ENCODE assay signal across 17 cellular contexts in the genomic region with DNA sequence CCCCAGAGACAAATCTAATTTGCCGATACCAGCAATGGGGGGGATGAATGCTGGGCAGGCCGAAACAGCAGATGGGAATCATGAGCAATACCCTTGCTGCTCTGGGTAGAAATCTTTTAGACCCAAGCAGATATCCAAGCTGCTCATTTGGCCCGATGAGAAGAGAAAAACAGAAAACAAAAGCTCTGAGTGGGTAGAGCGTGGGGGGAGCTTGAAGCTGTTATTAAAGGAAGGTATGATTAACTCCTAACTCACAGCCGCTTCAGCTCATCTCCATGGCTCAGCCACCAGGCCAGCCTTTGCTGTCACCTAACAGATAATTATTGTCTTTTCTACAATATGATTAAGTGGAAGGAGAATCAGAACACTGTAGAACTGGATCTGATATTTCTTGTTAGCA. TPM values are rescaled to one million over a fixed set of nuclear protein-coding genes. Genes with fewer than 3 reads are reported as not detected.
DNase-seq lines count a peak whose midpoint lies in the region; ATAC-seq and TF ChIP-seq lines count a peak whose summit lies in the region.
"Had no signal": no experiment of that assay in that cellular context is flagged by ENCODE, and none has a peak within 500 bp of the region (broad histone marks: within the 10 kb centered on the region; RNA-seq: fewer than 3 reads in every experiment).

No MANE protein-coding gene starts in this region.

- no peaks in the 10 kb centered on the region for H3K27me3 Mint-ChIP-seq in activated CD8-positive, alpha-beta T cell treated with anti-CD3 and anti-CD28 coated beads, Interleukin-2, amount 10 ng/mL, durations not matched to agents 7 days and 5 days (ENCODE audit: low read depth)
- H3K27me3 Mint-ChIP-seq: CD4-positive, alpha-beta T cell; IgD-negative memory B cell had no signal

- no peak overlapping the region for H3K4me3 Mint-ChIP-seq in activated CD8-positive, alpha-beta T cell treated with anti-CD3 and anti-CD28 coated beads, Interleukin-2, amount 10 ng/mL, durations not matched to agents 7 days and 5 days
- H3K4me3 Mint-ChIP-seq: CD4-positive, alpha-beta T cell; H9 had no signal

- H3K4me3 ChIP-seq in fibroblast of mammary gland (ENCODE audit: control insufficient read depth, low read depth, low read length), result no peak overlapping the region

- peak overlapping the region; percentile 40 for H3K27ac ChIP-seq in temporal lobe (ENCODE audit: low read depth, low read length)
- H3K27ac ChIP-seq: C4-2B had no signal

- POLR2A ChIA-PET in activated CD8-positive, alpha-beta T cell treated with anti-CD3 and anti-CD28 coated beads, Interleukin-2, amount 10 ng/mL, durations not matched to agents 7 days and 5 days (lab: Charles Lee), result no interaction called here

- DNase-seq in EL (peak; percentile 40), NCI-H2227 (lab: John Stamatoyannopoulos, UW; ENCODE audit: unreplicated experiment) (peak; percentile 21), fibroblast of mammary gland (ENCODE audit: low read depth) (peak; percentile 2), DMS153 (lab: John Stamatoyannopoulos, UW) (no peak), superior temporal gyrus (ENCODE audit: extremely low spot score) (no peak)
- no peak for DNase-seq in activated CD8-positive, alpha-beta T cell treated with anti-CD3 and anti-CD28 coated beads, Interleukin-2, amount 10 ng/mL, durations not matched to agents 7 days and 5 days
- DNase-seq: ACHN; Caco-2; CD4-positive, alpha-beta T cell; DMS79 treated with DMSO at 0.1 percent for 48 hours; GDM1; H9; KBM-7 had no signal

- TF ChIP-seq CTCF in fibroblast of mammary gland (conservative IDR thresholded peaks at IDR 0.05; ENCODE audit: control insufficient read depth, insufficient read depth, low read depth, low read length), result no peak

- H3K4me1 Mint-ChIP-seq in activated CD8-positive, alpha-beta T cell treated with anti-CD3 and anti-CD28 coated beads, Interleukin-2, amount 10 ng/mL, durations not matched to agents 7 days and 5 days (ENCODE audit: low read depth), result no peaks in the 10 kb centered on the region
- H3K4me1 Mint-ChIP-seq: H9, IgD-negative memory B cell had no signal

- no peak for ATAC-seq in activated CD8-positive, alpha-beta T cell treated with anti-CD3 and anti-CD28 coated beads, Interleukin-2, amount 10 ng/mL, durations not matched to agents 7 days and 5 days
- ATAC-seq: HepG2 had no signal

- no peaks in the 10 kb centered on the region for H3K9me3 Mint-ChIP-seq in activated CD8-positive, alpha-beta T cell treated with anti-CD3 and anti-CD28 coated beads, Interleukin-2, amount 10 ng/mL, durations not matched to agents 7 days and 5 days (ENCODE audit: insufficient read depth)
- H3K9me3 Mint-ChIP-seq: CD4-positive, alpha-beta T cell; H9; IgD-negative memory B cell had no signal

- no peak overlapping the region for H3K27ac Mint-ChIP-seq in activated CD8-positive, alpha-beta T cell treated with anti-CD3 and anti-CD28 coated beads, Interleukin-2, amount 10 ng/mL, durations not matched to agents 7 days and 5 days
- H3K27ac Mint-ChIP-seq: CD4-positive, alpha-beta T cell had no signal

- CTCF ChIA-PET in activated CD8-positive, alpha-beta T cell treated with anti-CD3 and anti-CD28 coated beads, Interleukin-2, amount 10 ng/mL, durations not matched to agents 7 days and 5 days (lab: Charles Lee), result interaction anchor here (0.9 to 1.7 kb wide), 5 partner anchors 12 to 294 kb away, joined by 4 to 7 read pairs (median 4); partner anchors contain the start of gene VPS35L

- peaks cover 15% of the 10 kb centered on the region for H3K36me3 Mint-ChIP-seq in activated CD8-positive, alpha-beta T cell treated with anti-CD3 and anti-CD28 coated beads, Interleukin-2, amount 10 ng/mL, durations not matched to agents 7 days and 5 days (ENCODE audit: low read depth)

RNA-seq across cellular contexts. Expression of gene VPS35L, which starts 58.3 kb away (rescaled TPM):
- 34.7 TPM for total RNA-seq in temporal lobe
- total RNA-seq in activated CD8-positive, alpha-beta T cell treated with anti-CD3 and anti-CD28 coated beads, Interleukin-2, amount 10 ng/mL, durations not matched to agents 7 days and 5 days, result 10 to 100 TPM; 61.5 to 65.1 TPM

Comparison
In these comparisons a context has a peak if more than half of its experiments do, and no peak if none do; other contexts are left out.
1. DNase-seq: peak in EL (single experiment), NCI-H2227 (single experiment) and fibroblast of mammary gland (single experiment); none in activated CD8-positive, alpha-beta T cell treated with anti-CD3 and anti-CD28 coated beads, Interleukin-2, amount 10 ng/mL, durations not matched to agents 7 days and 5 days (single experiment), DMS153 (single experiment) and superior temporal gyrus (single experiment).